In genomic region chr4:12761694-12762093, GRCh38 we compare ENCODE assay signal across 28 cellular contexts.
"Had no signal": no experiment of that assay in that cellular context is flagged by ENCODE, and none has a peak within 500 bp of the region (broad histone marks: within the 10 kb centered on the region; RNA-seq: fewer than 3 reads in every experiment).

No MANE protein-coding gene starts in this region.

- H3K27me3 ChIP-seq: body of pancreas, dorsolateral prefrontal cortex, gastroesophageal sphincter, right atrium auricular region, suprapubic skin, tibial artery, upper lobe of right lung had no signal

- H3K4me1 ChIP-seq: body of pancreas, gastroesophageal sphincter, parathyroid adenoma, psoas muscle, right atrium auricular region, suprapubic skin, tibial artery, upper lobe of right lung had no signal

- H3K36me3 ChIP-seq: gastroesophageal sphincter, right atrium auricular region, suprapubic skin, tibial artery, upper lobe of right lung had no signal

- H3K79me2 ChIP-seq: parathyroid adenoma had no signal

- H3K4me3 ChIP-seq: body of pancreas, coronary artery, dorsolateral prefrontal cortex, gastroesophageal sphincter, psoas muscle, right atrium auricular region, smooth muscle cell, suprapubic skin, tibial artery, upper lobe of right lung had no signal

- ATAC-seq: body of pancreas, gastroesophageal sphincter, left colon, psoas muscle, upper lobe of right lung had no signal

- H3K9ac ChIP-seq: parathyroid adenoma had no signal

- DNase-seq: activated CD4-positive, alpha-beta T cell treated with anti-CD3 and anti-CD28 coated beads for 48 hours; activated CD4-positive, alpha-beta T cell treated with anti-CD3 and anti-CD28 coated beads, Interleukin-2, amount 50 U/mL, for 48 hours; activated CD8-positive, alpha-beta memory T cell treated with anti-CD3 and anti-CD28 coated beads for 24 hours; activated effector memory CD4-positive, alpha-beta T cell treated with Interleukin-2 at 50 U/mL for 16 hours; activated naive CD4-positive, alpha-beta T cell treated with Interleukin-2 at 50 U/mL for 16 hours; aorta; body of pancreas; dorsolateral prefrontal cortex; effector memory CD4-positive, alpha-beta T cell; erythroblast; hippocampal formation; left colon; mammary epithelial cell; naive B cell; occipital lobe; psoas muscle; stimulated activated CD4-positive, alpha-beta T cell treated with anti-CD3 and anti-CD28 coated beads, Interleukin-15, amount 100 ng/mL, for 24 hours; stimulated activated CD4-positive, alpha-beta T cell treated with anti-CD3 and anti-CD28 coated beads, Interleukin-2, amount 100 ng/mL, for 24 hours; stimulated activated naive CD4-positive, alpha-beta T cell; tibial artery; upper lobe of right lung had no signal

- H3K4me2 ChIP-seq: smooth muscle cell had no signal

- H3K27ac ChIP-seq: body of pancreas, coronary artery, dorsolateral prefrontal cortex, gastroesophageal sphincter, parathyroid adenoma, psoas muscle, right atrium auricular region, suprapubic skin, tibial artery, upper lobe of right lung, VCaP had no signal

- H2AFZ ChIP-seq: parathyroid adenoma had no signal

- H3K9me3 ChIP-seq: body of pancreas, gastroesophageal sphincter, psoas muscle, right atrium auricular region, suprapubic skin, tibial artery, upper lobe of right lung had no signal
